Comparison of ENCODE assay signal across 8 cellular contexts in genomic region chr19:48510421-48511268, GRCh38. TPM values are rescaled to one million over a fixed set of nuclear protein-coding genes. Genes with fewer than 3 reads are reported as not detected.
DNase-seq lines count a peak whose midpoint lies in the region; ATAC-seq, FAIRE-seq and TF ChIP-seq lines count a peak whose summit lies in the region.

No MANE protein-coding gene starts in this region.

- FAIRE-seq in RCC 7860 (lab: Jason Lieb, UNC): no peak

- H3K27ac Mint-ChIP-seq in CD4-positive, alpha-beta T cell: peak overlapping the region; percentile 73
- H3K27ac Mint-ChIP-seq in IgD-negative memory B cell: peak overlapping the region in 1 of 3 donors; percentile 46

- no peak overlapping the region for H3K27ac ChIP-seq in CD4-positive, alpha-beta T cell (ENCODE audit: low read depth, low read length)
- peak overlapping the region in 1 of 2 donors; percentile 32 for H3K27ac ChIP-seq in right atrium auricular region

- no peaks in the 10 kb centered on the region for H3K36me3 ChIP-seq in right atrium auricular region

- peaks cover 15% of the 10 kb centered on the region for H3K4me1 Mint-ChIP-seq in CD4-positive, alpha-beta T cell (ENCODE audit: low read depth)
- H3K4me1 Mint-ChIP-seq in IgD-negative memory B cell: peaks cover 3 to 9% (median 5%) of the 10 kb centered on the region in 3 donors

- peak overlapping the region; percentile 17 to 35 for H3K4me3 ChIP-seq in right atrium auricular region

- TF ChIP-seq CTCF in CD4-positive, alpha-beta T cell (IDR thresholded peaks at IDR 0.05): no peak
- TF ChIP-seq CTCF in right atrium auricular region (IDR thresholded peaks at IDR 0.05): no peak

- H3K4me1 ChIP-seq in right atrium auricular region: peaks cover 0 to 28% of the 10 kb centered on the region in 2 donors

- H3K4me3 Mint-ChIP-seq in CD4-positive, alpha-beta T cell: peak overlapping the region; percentile 86
- H3K4me3 Mint-ChIP-seq in IgD-negative memory B cell: peak overlapping the region; percentile 15 to 84 (median 74)

- H3K36me3 Mint-ChIP-seq in CD4-positive, alpha-beta T cell (ENCODE audit: low read depth): peaks cover 16% of the 10 kb centered on the region
- H3K36me3 Mint-ChIP-seq in IgD-negative memory B cell: no peaks in the 10 kb centered on the region

- intact Hi-C loops in CD4-positive, alpha-beta T cell (cut with DNase I, micrococcal nuclease): loop anchor here in 1 of 2 experiments (5.0 kb wide), 2 partner anchors 148 to 188 kb away; partner anchors contain the start of genes SYNGR4 and TMEM143

- peak; percentile 68 to 79 (median 72) for DNase-seq in CD4-positive, alpha-beta T cell
- peak; percentile 42 to 74 (median 65) for DNase-seq in T-helper 1 cell
- DNase-seq in amniotic epithelial cell (ENCODE audit: low read depth): peak; percentile 43
- DNase-seq in right atrium auricular region (ENCODE audit: low spot score): peak; percentile 66
- DNase-seq in renal cortical epithelial cell (ENCODE audit: low read depth): peak; percentile 31
- DNase-seq in RCC 7860 (ENCODE audit: low spot score): no peak

- ATAC-seq in CD4-positive, alpha-beta T cell (ENCODE audit: poor library complexity): peak; percentile 47
- ATAC-seq in HG03565 (IDR thresholded peaks at IDR 0.05; ENCODE audit: unreplicated experiment): no peak

- no peaks in the 10 kb centered on the region for H3K27me3 ChIP-seq in CD4-positive, alpha-beta T cell (ENCODE audit: control insufficient read depth, insufficient read depth, low read length)
- H3K27me3 ChIP-seq in right atrium auricular region: peaks cover 0 to 9% of the 10 kb centered on the region in 2 donors

- no peaks in the 10 kb centered on the region for H3K9me3 Mint-ChIP-seq in CD4-positive, alpha-beta T cell
- H3K9me3 Mint-ChIP-seq in IgD-negative memory B cell: no peaks in the 10 kb centered on the region

- POLR2A ChIA-PET in CD4-positive, alpha-beta T cell (lab: Charles Lee): interaction anchor here (0.6 to 1.6 kb wide), 6 partner anchors 9 to 109 kb away, joined by 3 to 8 read pairs (median 4); partner anchors contain the start of genes RPL18 and SPHK2

- CTCF ChIA-PET in CD4-positive, alpha-beta T cell (lab: Charles Lee): interaction anchor here (1.4 kb wide), 1 partner anchor 79 kb away, joined by 4 read pairs; no protein-coding TSS in a partner anchor

- H3K9me3 ChIP-seq in CD4-positive, alpha-beta T cell (ENCODE audit: control insufficient read depth, low read length): no peaks in the 10 kb centered on the region
- no peaks in the 10 kb centered on the region for H3K9me3 ChIP-seq in right atrium auricular region

- H3K27me3 Mint-ChIP-seq in CD4-positive, alpha-beta T cell: no peaks in the 10 kb centered on the region
- peaks cover 10% of the 10 kb centered on the region for H3K27me3 Mint-ChIP-seq in IgD-negative memory B cell

RNA-seq across cellular contexts. Expression of gene LMTK3, which starts 1.0 kb away (rescaled TPM):
- 10 to 100 TPM; 15.6 to 18.9 TPM for total RNA-seq in CD4-positive, alpha-beta T cell
- polyA plus RNA-seq in IgD-negative memory B cell: not detected
- 1 to 10 TPM; 1.3 to 1.6 TPM for total RNA-seq in right atrium auricular region
- total RNA-seq in renal cortical epithelial cell: 1.1 and 1.2 TPM in 2 replicates

RNA-seq across cellular contexts. Expression of gene SULT2B1, which starts 41.3 kb away (rescaled TPM):
- total RNA-seq in CD4-positive, alpha-beta T cell: not detected
- polyA plus RNA-seq in IgD-negative memory B cell: not detected
- not detected for total RNA-seq in right atrium auricular region
- not detected in 2 replicates for total RNA-seq in renal cortical epithelial cell

RNA-seq across cellular contexts. Expression of gene CYTH2, which starts 41.5 kb away (rescaled TPM):
- 10 to 100 TPM; 23.4 to 25.3 TPM for total RNA-seq in CD4-positive, alpha-beta T cell
- polyA plus RNA-seq in IgD-negative memory B cell: 31.8 TPM
- 10 to 100 TPM; 13.3 to 22.5 TPM for total RNA-seq in right atrium auricular region
- total RNA-seq in renal cortical epithelial cell: 44.3 and 58.4 TPM in 2 replicates

RNA-seq across cellular contexts. Expression of gene KCNJ14, which starts 55.3 kb away (rescaled TPM):
- total RNA-seq in CD4-positive, alpha-beta T cell: 1 to 10 TPM; 1.7 to 2.0 TPM
- polyA plus RNA-seq in IgD-negative memory B cell: 0.48 TPM
- total RNA-seq in right atrium auricular region (under 1 TPM; 0.26 to 0.31 TPM), renal cortical epithelial cell (0.35 and 1.3 TPM in 2 replicates)
